ENCODE assay signal across 20 cellular contexts in the genomic region with DNA sequence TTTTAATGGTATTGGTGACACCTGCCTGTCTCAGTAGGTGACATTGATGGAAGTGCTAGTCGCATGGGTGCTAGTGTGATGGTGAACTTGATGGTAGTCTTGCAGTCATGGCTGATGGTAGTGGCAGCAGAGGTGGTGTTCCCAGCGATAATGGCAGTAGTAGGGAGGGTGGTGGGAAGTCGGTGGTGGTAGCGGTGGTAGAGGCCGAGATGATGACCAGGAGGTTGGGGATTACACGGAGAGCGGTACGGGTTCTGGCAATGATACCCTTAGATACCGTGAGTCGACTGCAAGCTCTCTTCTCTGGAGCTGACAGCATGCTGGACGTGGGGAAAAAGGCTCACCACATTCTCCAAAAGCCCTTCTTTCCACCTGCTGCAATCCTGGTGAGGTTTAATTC.
DNase-seq lines count a peak whose midpoint lies in the region; ATAC-seq and TF ChIP-seq lines count a peak whose summit lies in the region.
"Had no signal": no experiment of that assay in that cellular context is flagged by ENCODE, and none has a peak within 500 bp of the region (broad histone marks: within the 10 kb centered on the region; RNA-seq: fewer than 3 reads in every experiment).

No MANE protein-coding gene starts in this region.

- H4K20me1 ChIP-seq in hepatocyte (ENCODE audit: insufficient read depth, poor library complexity, severe bottlenecking), result no peaks in the 10 kb centered on the region

- H3K9me2 ChIP-seq in hepatocyte (replicated peaks; ENCODE audit: insufficient read depth), result no peaks in the 10 kb centered on the region

- no peak overlapping the region for H3K4me3 Mint-ChIP-seq in activated CD8-positive, alpha-beta memory T cell treated with anti-CD3 and anti-CD28 coated beads, Interleukin-2, amount 10 ng/mL, durations not matched to agents 7 days and 5 days
- no peak overlapping the region for H3K4me3 Mint-ChIP-seq in activated T-helper 1 cell treated with anti-CD3 and anti-CD28 coated beads, Interleukin-12 subunit alpha, Interleukin-12 subunit beta, Interleukin-2, Interleukin-4 antibody, amounts not matched to agents 30 ng/mL and 10 ng/mL and 1 ng/mL, durations not matched to agents 14 hours and 24 hours and 36 hours

- peak overlapping the region; percentile 68 for H3K27ac Mint-ChIP-seq in activated CD8-positive, alpha-beta memory T cell treated with anti-CD3 and anti-CD28 coated beads, Interleukin-2, amount 10 ng/mL, durations not matched to agents 7 days and 5 days
- H3K27ac Mint-ChIP-seq in activated T-helper 1 cell treated with anti-CD3 and anti-CD28 coated beads, Interleukin-12 subunit alpha, Interleukin-12 subunit beta, Interleukin-2, Interleukin-4 antibody, amounts not matched to agents 30 ng/mL and 10 ng/mL and 1 ng/mL, durations not matched to agents 14 hours and 24 hours and 36 hours, result peak overlapping the region; percentile 31
- H3K27ac Mint-ChIP-seq: CD14-positive monocyte had no signal

- H3K4me3 ChIP-seq in hepatocyte (no peak overlapping the region), skin epidermis (no peak overlapping the region), right cardiac atrium (ENCODE audit: low read length) (no peak overlapping the region)
- H3K4me3 ChIP-seq: left ventricle myocardium inferior, pancreas, uterus had no signal

- ATAC-seq in activated CD8-positive, alpha-beta memory T cell treated with anti-CD3 and anti-CD28 coated beads, Interleukin-2, amount 10 ng/mL, durations not matched to agents 7 days and 5 days, result no peak
- no peak for ATAC-seq in right cardiac atrium

- H2AFZ ChIP-seq in hepatocyte, result no peak overlapping the region

- H3K36me3 ChIP-seq in hepatocyte (replicated peaks; ENCODE audit: insufficient read depth, low read depth), result no peaks in the 10 kb centered on the region
- H3K36me3 ChIP-seq: left ventricle myocardium inferior, pancreas, uterus, WERI-Rb-1 had no signal

- CTCF ChIA-PET in activated CD8-positive, alpha-beta memory T cell treated with anti-CD3 and anti-CD28 coated beads, Interleukin-2, amount 10 ng/mL, durations not matched to agents 7 days and 5 days (lab: Charles Lee), result interaction anchor here (1.6 to 2.1 kb wide), 3 partner anchors 16 to 145 kb away, joined by 5 to 8 read pairs (median 8); no protein-coding TSS in a partner anchor

- H3K27ac ChIP-seq in hepatocyte (peak overlapping the region; percentile 89), skin epidermis (peak overlapping the region in 15 of 21 experiments; percentile 2 to 75 (median 43)), right cardiac atrium (ENCODE audit: low read length) (no peak overlapping the region)
- H3K27ac ChIP-seq: left ventricle myocardium inferior, pancreas had no signal

- H3K4me1 ChIP-seq in hepatocyte (ENCODE audit: insufficient read depth) (peaks cover 50% of the 10 kb centered on the region), right cardiac atrium (ENCODE audit: control insufficient read depth, insufficient read depth, low read length) (peaks cover 5% of the 10 kb centered on the region)
- H3K4me1 ChIP-seq: pancreas, uterus had no signal

- H3K27me3 ChIP-seq in hepatocyte, result no peaks in the 10 kb centered on the region
- H3K27me3 ChIP-seq in right cardiac atrium (ENCODE audit: control insufficient read depth, insufficient read depth), result no peaks in the 10 kb centered on the region
- H3K27me3 ChIP-seq: pancreas, uterus had no signal

- no peaks in the 10 kb centered on the region for H3K79me2 ChIP-seq in hepatocyte

- DNase-seq in activated CD8-positive, alpha-beta memory T cell treated with anti-CD3 and anti-CD28 coated beads, Interleukin-2, amount 10 ng/mL, durations not matched to agents 7 days and 5 days, result no peak
- DNase-seq in activated CD8-positive, alpha-beta memory T cell treated with anti-CD3 and anti-CD28 coated beads for 24 hours, result no peak
- no peak for DNase-seq in activated T-helper 1 cell treated with anti-CD3 and anti-CD28 coated beads, Interleukin-12 subunit alpha, Interleukin-12 subunit beta, Interleukin-2, Interleukin-4 antibody, amounts not matched to agents 30 ng/mL and 10 ng/mL and 1 ng/mL, durations not matched to agents 14 hours and 24 hours and 36 hours (ENCODE audit: low spot score)
- no peak for DNase-seq in hepatocyte (ENCODE audit: low spot score)
- no peak for DNase-seq in SK-N-DZ (ENCODE audit: low spot score)
- no peak for DNase-seq in retina
- no peak for DNase-seq in right cardiac atrium
- DNase-seq: activated gamma-delta T cell treated with Interleukin-2 at 50 U/mL for 16 hours; effector CD8-positive, alpha-beta T cell; GF-D8; left ventricle myocardium inferior; NCI-H1417 treated with DMSO at 0.1 percent for 48 hours; pancreas; SHP77; small intestine; stimulated activated CD4-positive, alpha-beta T cell treated with anti-CD3 and anti-CD28 coated beads, Interleukin-4, amount 100 ng/mL, for 24 hours; uterus had no signal

- peaks cover 4% of the 10 kb centered on the region for H3K27me3 Mint-ChIP-seq in activated CD8-positive, alpha-beta memory T cell treated with anti-CD3 and anti-CD28 coated beads, Interleukin-2, amount 10 ng/mL, durations not matched to agents 7 days and 5 days
- H3K27me3 Mint-ChIP-seq in activated T-helper 1 cell treated with anti-CD3 and anti-CD28 coated beads, Interleukin-12 subunit alpha, Interleukin-12 subunit beta, Interleukin-2, Interleukin-4 antibody, amounts not matched to agents 30 ng/mL and 10 ng/mL and 1 ng/mL, durations not matched to agents 14 hours and 24 hours and 36 hours (ENCODE audit: insufficient read depth), result no peaks in the 10 kb centered on the region

- WGBS in hepatocyte (ENCODE audit: low lambda C conversion rate, missing lambda C conversion rate), result 64% methylated on average over 11 of the region's 11 CpGs
- WGBS in right cardiac atrium, result 93% methylated on average over 11 of the region's 11 CpGs

- no peak for TF ChIP-seq CTCF in hepatocyte (IDR thresholded peaks at IDR 0.05; ENCODE audit: poor library complexity)

- H3K36me3 Mint-ChIP-seq in activated CD8-positive, alpha-beta memory T cell treated with anti-CD3 and anti-CD28 coated beads, Interleukin-2, amount 10 ng/mL, durations not matched to agents 7 days and 5 days, result peaks cover 3% of the 10 kb centered on the region
- H3K36me3 Mint-ChIP-seq in activated T-helper 1 cell treated with anti-CD3 and anti-CD28 coated beads, Interleukin-12 subunit alpha, Interleukin-12 subunit beta, Interleukin-2, Interleukin-4 antibody, amounts not matched to agents 30 ng/mL and 10 ng/mL and 1 ng/mL, durations not matched to agents 14 hours and 24 hours and 36 hours (ENCODE audit: low read depth), result peaks cover 4% of the 10 kb centered on the region
- H3K36me3 Mint-ChIP-seq: CD14-positive monocyte had no signal

- H3K9me3 ChIP-seq in hepatocyte (ENCODE audit: low read depth) (no peaks in the 10 kb centered on the region), right cardiac atrium (ENCODE audit: control insufficient read depth, low read length) (no peaks in the 10 kb centered on the region)
- H3K9me3 ChIP-seq: left ventricle myocardium inferior, pancreas, uterus had no signal

- H3K9me3 Mint-ChIP-seq in activated CD8-positive, alpha-beta memory T cell treated with anti-CD3 and anti-CD28 coated beads, Interleukin-2, amount 10 ng/mL, durations not matched to agents 7 days and 5 days (ENCODE audit: low read depth), result no peaks in the 10 kb centered on the region
- H3K9me3 Mint-ChIP-seq in activated T-helper 1 cell treated with anti-CD3 and anti-CD28 coated beads, Interleukin-12 subunit alpha, Interleukin-12 subunit beta, Interleukin-2, Interleukin-4 antibody, amounts not matched to agents 30 ng/mL and 10 ng/mL and 1 ng/mL, durations not matched to agents 14 hours and 24 hours and 36 hours, result no peaks in the 10 kb centered on the region
- H3K9me3 Mint-ChIP-seq: CD14-positive monocyte had no signal

- H3K4me2 ChIP-seq in hepatocyte, result peak overlapping the region; percentile 57

- intact Hi-C loops in activated T-helper 1 cell treated with anti-CD3 and anti-CD28 coated beads, Interleukin-12 subunit alpha, Interleukin-12 subunit beta, Interleukin-2, Interleukin-4 antibody, amounts not matched to agents 30 ng/mL and 10 ng/mL and 1 ng/mL, durations not matched to agents 14 hours and 24 hours and 36 hours (cut with micrococcal nuclease), result no loop called here
- intact Hi-C loops in right cardiac atrium (cut with DNase I), result no loop called here

- H3K4me1 Mint-ChIP-seq in activated CD8-positive, alpha-beta memory T cell treated with anti-CD3 and anti-CD28 coated beads, Interleukin-2, amount 10 ng/mL, durations not matched to agents 7 days and 5 days, result peaks cover 29% of the 10 kb centered on the region
- peaks cover 21% of the 10 kb centered on the region for H3K4me1 Mint-ChIP-seq in activated T-helper 1 cell treated with anti-CD3 and anti-CD28 coated beads, Interleukin-12 subunit alpha, Interleukin-12 subunit beta, Interleukin-2, Interleukin-4 antibody, amounts not matched to agents 30 ng/mL and 10 ng/mL and 1 ng/mL, durations not matched to agents 14 hours and 24 hours and 36 hours (ENCODE audit: low read depth)
